1 cellular context compared by ENCODE assay signal in genomic region chr19:46630806-46631205, GRCh38.
TF ChIP-seq lines count a peak whose summit lies in the region.

No MANE protein-coding gene starts in this region.

TF ChIP-seq in H1, 55 proteins besides CTCF, POLR2A, EP300 and RAD21:
- TF ChIP-seq TEAD4 (IDR thresholded peaks at IDR 0.05; ENCODE audit: low read depth, low read length) (no peak), ATF3 (IDR thresholded peaks at IDR 0.05; ENCODE audit: insufficient read depth, low read depth, low read length) (no peak), SRF (IDR thresholded peaks at IDR 0.05; ENCODE audit: low read depth, low read length) (no peak), RNF2 (IDR thresholded peaks at IDR 0.05; ENCODE audit: borderline replicate concordance, low read depth, low read length, missing control alignments, poor library complexity, severe bottlenecking) (no peak), NRF1 (IDR thresholded peaks at IDR 0.05; ENCODE audit: low read depth, low read length) (no peak), KDM5A (IDR thresholded peaks at IDR 0.05; ENCODE audit: low read length) (no peak), SAP30 (IDR thresholded peaks at IDR 0.05; ENCODE audit: insufficient read depth, insufficient replicate concordance, low read length) (no peak), JUN (IDR thresholded peaks at IDR 0.05; ENCODE audit: low read depth, low read length) (no peak), TAF1 (IDR thresholded peaks at IDR 0.05; ENCODE audit: low read depth, low read length) (no peak), CREB1 (IDR thresholded peaks at IDR 0.05) (no peak), SUZ12 (IDR thresholded peaks at IDR 0.05; ENCODE audit: low read length) (no peak), POLR2AphosphoS5 (IDR thresholded peaks at IDR 0.05; ENCODE audit: low read depth, low read length) (no peak), E2F6 (IDR thresholded peaks at IDR 0.05) (no peak), GABPA (IDR thresholded peaks at IDR 0.05; ENCODE audit: borderline replicate concordance, insufficient read depth, low read length) (no peak), CEBPB (IDR thresholded peaks at IDR 0.05; ENCODE audit: low read depth, low read length) (no peak), SIRT6 (IDR thresholded peaks at IDR 0.05; ENCODE audit: low read length) (no peak), ATF2 (IDR thresholded peaks at IDR 0.05; ENCODE audit: low read length) (no peak), BRCA1 (IDR thresholded peaks at IDR 0.05; ENCODE audit: low read depth, low read length) (no peak)
TF ChIP-seq in H1: peak in this region for 0.
